31 cellular contexts compared by ENCODE assay signal in genomic region chr16:79184464-79184863, GRCh38.
"Had no signal": no experiment of that assay in that cellular context is flagged by ENCODE, and none has a peak within 500 bp of the region (broad histone marks: within the 10 kb centered on the region; RNA-seq: fewer than 3 reads in every experiment).

No MANE protein-coding gene starts in this region.

- ATAC-seq: heart right ventricle; left lobe of liver; mucosa of descending colon; natural killer cell treated with Interleukin-12 subunit alpha and Interleukin-12 subunit beta and Interleukin-15 and Interleukin-18, amount 100 ng/mL, for 72 hours; right lobe of liver; stimulated activated naive B cell treated with anti-CD40 and anti-IgM and Interleukin-4, amounts not matched to agents 10 μg/mL and 1 μg/mL and 100 μg/mL, for 72 hours; upper lobe of right lung had no signal

- H3K27me3 Mint-ChIP-seq: stimulated activated naive CD8-positive, alpha-beta T cell treated with anti-CD3 and anti-CD28 coated beads, Interleukin-15, Interleukin-2, amounts not matched to agents 100 ng/mL and 50 ng/mL, for 24 hours had no signal

- H3K79me2 ChIP-seq: parathyroid adenoma had no signal

- H3K4me1 ChIP-seq: parathyroid adenoma, right lobe of liver, suprapubic skin, transverse colon, upper lobe of right lung, uterus had no signal

- H3K27me3 ChIP-seq: esophagus squamous epithelium, heart right ventricle, neutrophil, right lobe of liver, suprapubic skin, transverse colon, upper lobe of right lung, uterus had no signal

- H3K9me3 ChIP-seq: esophagus squamous epithelium, mucosa of descending colon, neutrophil, right lobe of liver, suprapubic skin, transverse colon, uterus had no signal

- H3K9ac ChIP-seq: parathyroid adenoma had no signal

- H3K27ac Mint-ChIP-seq: memory B cell; natural killer cell treated with Interleukin-12 subunit alpha and Interleukin-12 subunit beta and Interleukin-15 and Interleukin-18, amount 100 ng/mL, for 72 hours; progenitor cell of endocrine pancreas; stimulated activated naive B cell treated with anti-CD40 and anti-IgM and Interleukin-4, amounts not matched to agents 10 μg/mL and 1 μg/mL and 100 μg/mL, for 72 hours; stimulated activated naive CD8-positive, alpha-beta T cell treated with anti-CD3 and anti-CD28 coated beads, Interleukin-15, Interleukin-2, amounts not matched to agents 100 ng/mL and 50 ng/mL, for 24 hours had no signal

- H2AFZ ChIP-seq: parathyroid adenoma had no signal

- DNase-seq: dermis blood vessel endothelial cell; effector memory CD4-positive, alpha-beta T cell; erythroblast; esophagus squamous epithelium; foreskin melanocyte; glutamatergic neuron; heart right ventricle; hippocampal formation; immature natural killer cell; islet precursor cell; mucosa of descending colon; naive B cell; right lobe of liver; small intestine; stimulated activated CD4-positive, alpha-beta T cell treated with anti-CD3 and anti-CD28 coated beads, Interleukin-15, amount 100 ng/mL, for 24 hours; stimulated activated CD4-positive, alpha-beta T cell treated with anti-CD3 and anti-CD28 coated beads, Interleukin-2, amount 100 ng/mL, for 48 hours; stimulated activated naive B cell treated with anti-CD40 and anti-IgM and Interleukin-4, amounts not matched to agents 10 μg/mL and 1 μg/mL and 100 μg/mL, for 72 hours; transverse colon; upper lobe of right lung; uterus had no signal

- H3K36me3 ChIP-seq: esophagus squamous epithelium, heart right ventricle, neutrophil, right lobe of liver, suprapubic skin, transverse colon, upper lobe of right lung, uterus had no signal

- H3K27ac ChIP-seq: esophagus squamous epithelium, heart right ventricle, neutrophil, parathyroid adenoma, right lobe of liver, suprapubic skin, transverse colon, upper lobe of right lung, uterus had no signal

- H3K4me3 ChIP-seq: esophagus squamous epithelium, heart right ventricle, lung, mucosa of descending colon, right lobe of liver, suprapubic skin, transverse colon, upper lobe of right lung, uterus had no signal

- H3K4me3 Mint-ChIP-seq: immature natural killer cell; memory B cell; mesothelial cell of epicardium; naive B cell; natural killer cell treated with Interleukin-12 subunit alpha and Interleukin-12 subunit beta and Interleukin-15 and Interleukin-18, amount 100 ng/mL, for 72 hours; neural crest cell; stimulated activated naive B cell treated with anti-CD40 and anti-IgM and Interleukin-4, amounts not matched to agents 10 μg/mL and 1 μg/mL and 100 μg/mL, for 72 hours; stimulated activated naive CD8-positive, alpha-beta T cell treated with anti-CD3 and anti-CD28 coated beads, Interleukin-15, Interleukin-2, amounts not matched to agents 100 ng/mL and 50 ng/mL, for 24 hours had no signal
